14 cellular contexts compared by ENCODE assay signal in the genomic region with DNA sequence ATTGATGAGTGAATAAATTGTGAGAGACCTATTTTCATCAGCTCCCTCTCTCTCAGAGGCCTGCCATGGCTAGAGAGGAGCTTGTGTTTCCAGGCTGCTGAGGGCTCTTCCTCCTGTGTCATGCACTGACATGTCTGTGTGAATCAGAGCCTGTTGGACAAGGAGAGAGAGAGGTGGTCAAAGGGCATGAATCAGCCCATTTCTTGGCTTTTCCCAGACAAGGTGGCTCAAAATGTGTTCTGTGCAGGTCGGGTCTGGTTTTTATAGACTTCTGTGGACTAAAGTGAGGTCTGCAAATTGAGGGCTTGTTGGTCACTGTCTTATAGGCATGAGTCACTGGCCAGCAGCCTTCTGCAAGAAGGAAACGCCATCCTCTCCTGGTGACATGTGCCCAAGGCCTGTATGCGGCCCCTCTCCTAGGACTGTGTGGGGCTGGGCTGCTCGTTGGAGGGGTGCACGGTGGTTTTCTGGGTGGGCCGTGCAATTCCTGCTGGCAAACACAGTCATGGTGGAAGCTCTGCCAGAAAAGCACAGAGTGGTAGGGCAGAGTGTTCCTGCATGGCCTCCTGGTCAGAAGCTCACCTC.
DNase-seq lines count a peak whose midpoint lies in the region; ATAC-seq, FAIRE-seq and TF ChIP-seq lines count a peak whose summit lies in the region.
"Had no signal": no experiment of that assay in that cellular context is flagged by ENCODE, and none has a peak within 500 bp of the region (broad histone marks: within the 10 kb centered on the region; RNA-seq: fewer than 3 reads in every experiment).

No MANE protein-coding gene starts in this region.

- no peaks in the 10 kb centered on the region for H3K79me2 ChIP-seq in astrocyte (ENCODE audit: insufficient read depth, low read length)

- H3K4me1 Mint-ChIP-seq in MCF 10A (ENCODE audit: insufficient read depth, unreplicated experiment) (no peaks in the 10 kb centered on the region), astrocyte (ENCODE audit: low read depth, unreplicated experiment) (peaks cover 21% of the 10 kb centered on the region)

- DNase-seq in MCF 10A (ENCODE audit: unreplicated experiment) (peak; percentile 68), breast epithelium (ENCODE audit: low spot score in 2 of 2) (no peak), astrocyte (ENCODE audit: low read depth) (peak; percentile 81), foreskin fibroblast (peak; percentile 73 to 88), left ventricle myocardium inferior (no peak), RPMI8226 (no peak)
- DNase-seq: activated gamma-delta T cell treated with Interleukin-2 at 50 U/mL for 16 hours, Caco-2, caudate nucleus, occipital lobe had no signal

- no peaks in the 10 kb centered on the region for H4K20me1 ChIP-seq in astrocyte (ENCODE audit: insufficient read depth, low read length)

- peak; percentile 84 for FAIRE-seq in astrocyte (lab: Jason Lieb, UNC)

- TF ChIP-seq POLR2A in breast epithelium (IDR thresholded peaks at IDR 0.05) = no peak

- no peak overlapping the region for H3K27ac ChIP-seq in breast epithelium
- peak overlapping the region; percentile 45 for H3K27ac ChIP-seq in astrocyte (ENCODE audit: low read depth, low read length)
- no peak overlapping the region for H3K27ac ChIP-seq in left ventricle myocardium inferior (replicated peaks)
- H3K27ac ChIP-seq: 22Rv1 had no signal

- H3K27me3 Mint-ChIP-seq in MCF 10A (ENCODE audit: insufficient read depth, unreplicated experiment) (no peaks in the 10 kb centered on the region), astrocyte (ENCODE audit: low read depth, unreplicated experiment) (no peaks in the 10 kb centered on the region)

- no peaks in the 10 kb centered on the region for H3K9me3 Mint-ChIP-seq in MCF 10A (ENCODE audit: unreplicated experiment)
- H3K9me3 Mint-ChIP-seq in astrocyte (ENCODE audit: unreplicated experiment) = no peaks in the 10 kb centered on the region

- ATAC-seq in activated CD4-positive, CD25-positive, alpha-beta regulatory T cell treated with anti-CD3 and anti-CD28 coated beads, Interleukin-2, amount 50 U/mL, for 24 hours = no peak
- no peak for ATAC-seq in HG02642 (IDR thresholded peaks at IDR 0.05; ENCODE audit: poor library complexity, unreplicated experiment)
- ATAC-seq: Panc1 had no signal

- H3K4me1 ChIP-seq in breast epithelium = no peaks in the 10 kb centered on the region
- peaks cover 30% of the 10 kb centered on the region for H3K4me1 ChIP-seq in astrocyte (ENCODE audit: insufficient read depth, low read length)
- peaks cover 8% of the 10 kb centered on the region for H3K4me1 ChIP-seq in left ventricle myocardium inferior
- H3K4me1 ChIP-seq: Caco-2 had no signal

- H3K4me3 Mint-ChIP-seq in MCF 10A (ENCODE audit: unreplicated experiment) = no peak overlapping the region
- no peak overlapping the region for H3K4me3 Mint-ChIP-seq in astrocyte (ENCODE audit: unreplicated experiment)

- no peak overlapping the region for H3K4me2 ChIP-seq in astrocyte (ENCODE audit: low read length)

- peaks cover 0 to 15% of the 10 kb centered on the region in 2 donors for H3K27me3 ChIP-seq in breast epithelium
- H3K27me3 ChIP-seq in astrocyte (ENCODE audit: insufficient read depth, low read length) = no peaks in the 10 kb centered on the region
- H3K27me3 ChIP-seq in left ventricle myocardium inferior (ENCODE audit: low read depth) = peaks cover 81% of the 10 kb centered on the region

- peak overlapping the region; percentile 89 for H3K27ac Mint-ChIP-seq in MCF 10A (ENCODE audit: low read depth, unreplicated experiment)
- H3K27ac Mint-ChIP-seq in astrocyte (ENCODE audit: unreplicated experiment) = no peak overlapping the region

- no peak overlapping the region for H3K9ac ChIP-seq in astrocyte (ENCODE audit: low read length)

- H3K9me3 ChIP-seq in breast epithelium = no peaks in the 10 kb centered on the region
- H3K9me3 ChIP-seq in astrocyte (ENCODE audit: insufficient read depth, low read depth, low read length) = peaks cover 3% of the 10 kb centered on the region
- H3K9me3 ChIP-seq in left ventricle myocardium inferior (replicated peaks) = no peaks in the 10 kb centered on the region

- POLR2A ChIA-PET in MCF 10A (lab: Yijun Ruan, JAX) = interaction anchor here (1.0 to 2.6 kb wide), 2 partner anchors 12 to 107 kb away, joined by 3 to 19 read pairs; no protein-coding TSS in a partner anchor

- H3K4me3 ChIP-seq in breast epithelium (no peak overlapping the region), astrocyte (ENCODE audit: insufficient read depth, low read depth, low read length) (no peak overlapping the region), foreskin fibroblast (ENCODE audit: low read depth in 1 of 2, low read length in 2 of 2) (no peak overlapping the region), left ventricle myocardium inferior (no peak overlapping the region)

- no peaks in the 10 kb centered on the region for H3K36me3 Mint-ChIP-seq in MCF 10A (ENCODE audit: insufficient read depth, unreplicated experiment)
- no peaks in the 10 kb centered on the region for H3K36me3 Mint-ChIP-seq in astrocyte (ENCODE audit: low read depth, unreplicated experiment)

- CTCF ChIA-PET in MCF 10A (lab: Yijun Ruan, JAX) = no interaction called here

- no peak overlapping the region for H2AFZ ChIP-seq in astrocyte (ENCODE audit: low read depth, low read length)

- H3K36me3 ChIP-seq in breast epithelium (no peaks in the 10 kb centered on the region), astrocyte (ENCODE audit: insufficient read depth, low read length) (no peaks in the 10 kb centered on the region), left ventricle myocardium inferior (no peaks in the 10 kb centered on the region)

- BruUV-seq in MCF 10A (replicated peaks; lab: Mats Ljungman, UMichigan) = no TSS peak

- TF ChIP-seq CTCF in MCF 10A (IDR thresholded peaks at IDR 0.05; ENCODE audit: unreplicated experiment) = no peak
- no peak for TF ChIP-seq CTCF in breast epithelium (IDR thresholded peaks at IDR 0.05)
- TF ChIP-seq CTCF in astrocyte (IDR thresholded peaks at IDR 0.05; ENCODE audit: insufficient read depth, low read depth, low read length) = no peak
- no peak for TF ChIP-seq CTCF in foreskin fibroblast (IDR thresholded peaks at IDR 0.05; ENCODE audit: low read depth, low read length)
- TF ChIP-seq CTCF in left ventricle myocardium inferior (IDR thresholded peaks at IDR 0.05; ENCODE audit: borderline replicate concordance) = no peak

- intact Hi-C loops in MCF 10A (cut with micrococcal nuclease) (no loop called here), breast epithelium (cut with DNase I; ENCODE audit: low total_unique reads) (no loop called here), left ventricle myocardium inferior (cut with micrococcal nuclease) (no loop called here)

Comparison
In these comparisons a context has a peak if more than half of its experiments do, and no peak if none do; other contexts are left out.
1. DNase-seq: peak in MCF 10A (single experiment), astrocyte (single experiment) and foreskin fibroblast (2 of 2); none in breast epithelium (0 of 2), left ventricle myocardium inferior (single experiment) and RPMI8226 (single experiment).